In genomic region chr4:172104534-172104933, GRCh38 we compare ENCODE assay signal across 17 cellular contexts.
DNase-seq lines count a peak whose midpoint lies in the region; ATAC-seq and TF ChIP-seq lines count a peak whose summit lies in the region.
"Had no signal": no experiment of that assay in that cellular context is flagged by ENCODE, and none has a peak within 500 bp of the region (broad histone marks: within the 10 kb centered on the region; RNA-seq: fewer than 3 reads in every experiment).

No MANE protein-coding gene starts in this region.

- H2BK5ac ChIP-seq in IMR-90 (ENCODE audit: low read depth, low read length, poor library complexity, severe bottlenecking) = no peak overlapping the region

- intact Hi-C loops in IMR-90 (cut with micrococcal nuclease) = no loop called here
- intact Hi-C loops in activated CD4-positive, alpha-beta memory T cell treated with anti-CD3 and anti-CD28 coated beads for 36 hours (cut with micrococcal nuclease) = no loop called here

- H3K18ac ChIP-seq in IMR-90 (ENCODE audit: low read depth, low read length) = no peak overlapping the region

- POLR2A ChIA-PET in IMR-90 (lab: Charles Lee; ENCODE audit: unreplicated experiment) = no interaction called here
- POLR2A ChIA-PET in activated CD4-positive, alpha-beta memory T cell treated with anti-CD3 and anti-CD28 coated beads for 36 hours (lab: Charles Lee) = no interaction called here

- H2AK5ac ChIP-seq in IMR-90 (ENCODE audit: low read depth, low read length) = no peak overlapping the region

- peak; percentile 16 for DNase-seq in IMR-90
- peak; percentile 74 for DNase-seq in amniotic epithelial cell (ENCODE audit: low read depth)
- DNase-seq in non-pigmented ciliary epithelial cell (ENCODE audit: low read depth) = peak; percentile 8
- DNase-seq in activated CD4-positive, alpha-beta memory T cell treated with anti-CD3 and anti-CD28 coated beads for 36 hours = no peak
- no peak for DNase-seq in middle frontal gyrus (ENCODE audit: extremely low spot score, low spot score)
- DNase-seq in HUDEP-2 (lab: John Stamatoyannopoulos, UW; ENCODE audit: unreplicated experiment in 76 of 76) = no peak
- DNase-seq: BE2C; Calu3; CD4-positive, alpha-beta T cell; DMS53; NCI-H187 treated with DMSO at 0.1 percent for 48 hours; NCI-H446; NCI-H748 treated with DMSO at 0.1 percent for 48 hours; PC-9 had no signal

- H3K4me2 ChIP-seq in IMR-90 (ENCODE audit: low read depth, low read length) = no peak overlapping the region
- H3K4me2 ChIP-seq: PC-9 had no signal

- no peak overlapping the region for H3K27ac ChIP-seq in IMR-90 (ENCODE audit: insufficient read depth, low read length)
- H3K27ac ChIP-seq: PC-9 had no signal

- no peak overlapping the region for H4K91ac ChIP-seq in IMR-90 (ENCODE audit: insufficient read depth, low read depth, low read length)

- H3K14ac ChIP-seq in IMR-90 (replicated peaks; ENCODE audit: low read depth, low read length) = no peak overlapping the region

- peaks cover 4% of the 10 kb centered on the region for H3K9me3 Mint-ChIP-seq in activated CD4-positive, alpha-beta memory T cell treated with anti-CD3 and anti-CD28 coated beads for 36 hours

- no peak overlapping the region for H4K5ac ChIP-seq in IMR-90 (ENCODE audit: low read depth, low read length)

- H2AFZ ChIP-seq in IMR-90 (replicated peaks; ENCODE audit: low read length, poor library complexity) = no peak overlapping the region
- H2AFZ ChIP-seq: PC-9 had no signal

- no peak overlapping the region for H3K4me3 Mint-ChIP-seq in activated CD4-positive, alpha-beta memory T cell treated with anti-CD3 and anti-CD28 coated beads for 36 hours
- H3K4me3 Mint-ChIP-seq: CD4-positive, alpha-beta T cell had no signal

- no peaks in the 10 kb centered on the region for H3K36me3 ChIP-seq in IMR-90 (ENCODE audit: control insufficient read depth, insufficient read depth, low read length)
- H3K36me3 ChIP-seq: BE2C, HAP-1 had no signal

- no peaks in the 10 kb centered on the region for H3K79me1 ChIP-seq in IMR-90 (ENCODE audit: low read depth in 1 of 2, low read length in 2 of 2)

- H3K36me3 Mint-ChIP-seq in activated CD4-positive, alpha-beta memory T cell treated with anti-CD3 and anti-CD28 coated beads for 36 hours = no peaks in the 10 kb centered on the region

- TF ChIP-seq RAD21 in IMR-90 (IDR thresholded peaks at IDR 0.05; ENCODE audit: low read length) = no peak

- no peak for TF ChIP-seq POLR2A in IMR-90 (IDR thresholded peaks at IDR 0.05; ENCODE audit: low read depth, low read length)

- H3K9me1 ChIP-seq in IMR-90 (ENCODE audit: insufficient read depth, low read length) = no peaks in the 10 kb centered on the region

- dilution Hi-C loops in IMR-90 (cut with HindIII; ENCODE audit: low sequenced_read_pairs, unreplicated experiment) = no loop called here

- no peak overlapping the region for H3K4me3 ChIP-seq in IMR-90 (ENCODE audit: insufficient read depth, low read depth, low read length)
- H3K4me3 ChIP-seq: HAP-1, PC-9 had no signal

- no CpG with 5 or more reads among the region's 2 CpGs for WGBS in IMR-90 (ENCODE audit: extremely low coverage in 2 of 2, insufficient read length in 1 of 2), 2 experiments

- no TSS peak for BruUV-seq in IMR-90 (replicated peaks; lab: Mats Ljungman, UMichigan)

- H3K4ac ChIP-seq in IMR-90 (ENCODE audit: low read depth, low read length) = no peak overlapping the region

- H3K4me1 ChIP-seq in IMR-90 (ENCODE audit: control insufficient read depth, insufficient read depth, low read length) = no peaks in the 10 kb centered on the region
- H3K4me1 ChIP-seq: BE2C, HAP-1 had no signal

- no peak overlapping the region for H2AK9ac ChIP-seq in IMR-90 (replicated peaks; ENCODE audit: low read depth, low read length, poor library complexity)

- H3K23ac ChIP-seq in IMR-90 (ENCODE audit: low read depth, low read length) = no peak overlapping the region

- H3K9me3 ChIP-seq in IMR-90 (ENCODE audit: control insufficient read depth, insufficient read depth, low read length) = 0 out of 2 replicates have a peak, but pooled peaks cover 3% of the 10 kb centered on the region
- H3K9me3 ChIP-seq: BE2C, HAP-1 had no signal

- no peak overlapping the region for H2BK20ac ChIP-seq in IMR-90 (ENCODE audit: low read depth, low read length)

- H4K20me1 ChIP-seq in IMR-90 (ENCODE audit: insufficient read depth, low read length) = no peaks in the 10 kb centered on the region

- H3K27me3 ChIP-seq in IMR-90 (ENCODE audit: control insufficient read depth, insufficient read depth, low read length) = no peaks in the 10 kb centered on the region
- H3K27me3 ChIP-seq: BE2C had no signal

- H3K4me1 Mint-ChIP-seq in activated CD4-positive, alpha-beta memory T cell treated with anti-CD3 and anti-CD28 coated beads for 36 hours (ENCODE audit: low read depth) = no peaks in the 10 kb centered on the region

- in situ Hi-C loops in IMR-90 (cut with MboI; ENCODE audit: low sequenced_read_pairs) = no loop called here

- ATAC-seq in GM18520 (IDR thresholded peaks at IDR 0.05; ENCODE audit: unreplicated experiment) (peak; percentile 48), IMR-90 (ENCODE audit: low read depth) (no peak)
- ATAC-seq: HepG2 had no signal

- no peak overlapping the region for H2BK15ac ChIP-seq in IMR-90 (ENCODE audit: low read depth, low read length)

- no peak overlapping the region for H3K56ac ChIP-seq in IMR-90 (ENCODE audit: extremely low read depth, insufficient read depth, low read length)

- H3K27me3 Mint-ChIP-seq in activated CD4-positive, alpha-beta memory T cell treated with anti-CD3 and anti-CD28 coated beads for 36 hours = no peaks in the 10 kb centered on the region
- H3K27me3 Mint-ChIP-seq: CD4-positive, alpha-beta T cell had no signal

- H3K9ac ChIP-seq in IMR-90 (ENCODE audit: low read depth, low read length) = no peak overlapping the region

- CTCF ChIA-PET in IMR-90 (lab: Yijun Ruan, JAX) = no interaction called here
- CTCF ChIA-PET in activated CD4-positive, alpha-beta memory T cell treated with anti-CD3 and anti-CD28 coated beads for 36 hours (lab: Charles Lee) = no interaction called here

- no peak overlapping the region for H2BK120ac ChIP-seq in IMR-90 (ENCODE audit: low read depth, low read length)

- TF ChIP-seq CTCF in IMR-90 (conservative IDR thresholded peaks at IDR 0.05; ENCODE audit: low read depth, low read length) = no peak

- no peak overlapping the region for H4K8ac ChIP-seq in IMR-90 (ENCODE audit: low read depth in 2 of 2, low read length in 2 of 2)

- H3K27ac Mint-ChIP-seq in activated CD4-positive, alpha-beta memory T cell treated with anti-CD3 and anti-CD28 coated beads for 36 hours = no peak overlapping the region
- H3K27ac Mint-ChIP-seq: CD4-positive, alpha-beta T cell had no signal

TF ChIP-seq in IMR-90, 13 proteins besides CTCF, POLR2A, EP300 and RAD21:
- TF ChIP-seq CEBPB (IDR thresholded peaks at IDR 0.05; ENCODE audit: low read depth, low read length) (no peak), RFX5 (IDR thresholded peaks at IDR 0.05; ENCODE audit: low read depth, low read length) (no peak), ELK1 (IDR thresholded peaks at IDR 0.05; ENCODE audit: borderline replicate concordance, low read depth, low read length) (no peak), NFE2L2 (IDR thresholded peaks at IDR 0.05; ENCODE audit: low read depth, low read length) (no peak), FOS (IDR thresholded peaks at IDR 0.05; ENCODE audit: low read depth, low read length) (no peak), BHLHE40 (IDR thresholded peaks at IDR 0.05; ENCODE audit: low read depth, low read length) (no peak), MAZ (IDR thresholded peaks at IDR 0.05; ENCODE audit: borderline replicate concordance, low read depth, low read length) (no peak), SMC3 (IDR thresholded peaks at IDR 0.05; ENCODE audit: low read depth, low read length) (no peak), RCOR1 (IDR thresholded peaks at IDR 0.05; ENCODE audit: insufficient replicate concordance, low read length) (no peak)
- TF ChIP-seq, protein P1, sequence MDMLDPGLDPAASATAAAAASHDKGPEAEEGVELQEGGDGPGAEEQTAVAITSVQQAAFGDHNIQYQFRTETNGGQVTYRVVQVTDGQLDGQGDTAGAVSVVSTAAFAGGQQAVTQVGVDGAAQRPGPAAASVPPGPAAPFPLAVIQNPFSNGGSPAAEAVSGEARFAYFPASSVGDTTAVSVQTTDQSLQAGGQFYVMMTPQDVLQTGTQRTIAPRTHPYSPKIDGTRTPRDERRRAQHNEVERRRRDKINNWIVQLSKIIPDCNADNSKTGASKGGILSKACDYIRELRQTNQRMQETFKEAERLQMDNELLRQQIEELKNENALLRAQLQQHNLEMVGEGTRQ (IDR thresholded peaks at IDR 0.05; ENCODE audit: low read depth, low read length) = no peak

Comparison
In these comparisons a context has a peak if more than half of its experiments do, and no peak if none do; other contexts are left out.
1. DNase-seq: peak in IMR-90 (single experiment), amniotic epithelial cell (single experiment) and non-pigmented ciliary epithelial cell (single experiment); none in activated CD4-positive, alpha-beta memory T cell treated with anti-CD3 and anti-CD28 coated beads for 36 hours (single experiment), middle frontal gyrus (single experiment) and HUDEP-2 (0 of 76).